Comparison of ENCODE assay signal across 7 cellular contexts in genomic region chr15:90657520-90658172, GRCh38. TPM values are rescaled to one million over a fixed set of nuclear protein-coding genes. Genes with fewer than 3 reads are reported as not detected.
DNase-seq lines count a peak whose midpoint lies in the region; ATAC-seq and TF ChIP-seq lines count a peak whose summit lies in the region.
"Not testable (repeated sequence)": the region's sequence is repeated elsewhere in the genome, so short reads cannot be mapped to it uniquely, and the experiment has no call there.

No MANE protein-coding gene starts in this region.

- intact Hi-C loops in mammary epithelial cell (cut with micrococcal nuclease) = not testable (repeated sequence)

- peaks cover 20% of the 10 kb centered on the region for H3K79me2 ChIP-seq in Loucy (ENCODE audit: insufficient read depth, low read length)
- H3K79me2 ChIP-seq in mammary epithelial cell (ENCODE audit: insufficient read depth, low read length) = not testable (repeated sequence)

- not testable (repeated sequence) for H3K9me3 Mint-ChIP-seq in T-cell

- H3K9ac ChIP-seq in Loucy (ENCODE audit: low read depth, low read length, poor library complexity, severe bottlenecking) = peak overlapping the region; percentile 98
- not testable (repeated sequence) for H3K9ac ChIP-seq in mammary epithelial cell (ENCODE audit: insufficient read depth, low read length)

- CTCF ChIA-PET in T-cell (lab: Charles Lee) = interaction anchor here (0.6 to 2.0 kb wide), 2 partner anchors 10 to 228 kb away, joined by 3 to 6 read pairs; no protein-coding TSS in a partner anchor
- CTCF ChIA-PET in mammary epithelial cell (lab: Charles Lee; ENCODE audit: low non-redundant PET) = not testable (repeated sequence)

- dilution Hi-C loops in mammary epithelial cell (cut with HindIII; ENCODE audit: low sequenced_read_pairs) = not testable (repeated sequence)

- ATAC-seq in GM18868 (IDR thresholded peaks at IDR 0.05; ENCODE audit: unreplicated experiment) (peak; percentile 29), HG02870 (IDR thresholded peaks at IDR 0.05; ENCODE audit: unreplicated experiment) (peak; percentile 30), T-cell (replicated peaks in 1 of 4) (peak; percentile 35 to 72 (median 54))

- in situ Hi-C loops in mammary epithelial cell (cut with MboI; ENCODE audit: low sequenced_read_pairs in 2 of 2) = not testable (repeated sequence)

- not testable (repeated sequence) for TF ChIP-seq CTCF in Loucy (conservative IDR thresholded peaks at IDR 0.05; ENCODE audit: low read length); mammary epithelial cell (conservative IDR thresholded peaks at IDR 0.05 in 1 of 2, IDR thresholded peaks at IDR 0.05 in 1 of 2; ENCODE audit: extremely low read depth in 1 of 2, insufficient read depth in 1 of 2, low read depth in 1 of 2, low read length in 2 of 2)

- peak overlapping the region in 1 of 2 donors; percentile 24 for H3K27ac Mint-ChIP-seq in T-cell

- not testable (repeated sequence) for H2AFZ ChIP-seq in Loucy (ENCODE audit: low read length); mammary epithelial cell (ENCODE audit: low read depth, low read length)

- H3K27me3 Mint-ChIP-seq in T-cell = peaks cover 11 to 35% of the 10 kb centered on the region in 2 donors

- H3F3A ChIP-seq in Loucy (ENCODE audit: low read depth) = peaks cover 10% of the 10 kb centered on the region; the same call in 1 of the 2 replicates

- H3K4me3 Mint-ChIP-seq in T-cell = peak overlapping the region; percentile 18 to 68 (median 26)

- DNase-seq in T-cell = peak in 31 of 34 experiments; percentile 25 to 77 (median 54)
- peak; percentile 66 for DNase-seq in activated CD8-positive, alpha-beta memory T cell treated with anti-CD3 and anti-CD28 coated beads, Interleukin-2, amount 50 U/mL, for 4 hours
- DNase-seq in mammary epithelial cell = peak; percentile 73
- peak; percentile 63 for DNase-seq in stimulated activated CD4-positive, alpha-beta T cell treated with anti-CD3 and anti-CD28 coated beads, Interleukin-2, amount 100 ng/mL, for 4 hours (ENCODE audit: low read depth)

- peak overlapping the region; percentile 88 for H3K4me2 ChIP-seq in Loucy (ENCODE audit: low read depth, low read length, poor library complexity, severe bottlenecking)
- H3K4me2 ChIP-seq in mammary epithelial cell (ENCODE audit: insufficient read depth, low read depth, low read length) = not testable (repeated sequence)

- peak overlapping the region; percentile 76 for H3K4me3 ChIP-seq in Loucy (ENCODE audit: low read length, poor library complexity, severe bottlenecking)
- H3K4me3 ChIP-seq in mammary epithelial cell (replicated peaks in 1 of 3; ENCODE audit: insufficient read depth in 1 of 3, low read depth in 2 of 3, low read length in 3 of 3) = not testable (repeated sequence)

- H3K27ac ChIP-seq in mammary epithelial cell (ENCODE audit: insufficient read depth, low read depth, low read length) = not testable (repeated sequence)

- BruUV-seq in mammary epithelial cell (replicated peaks; lab: Mats Ljungman, UMichigan) = not testable (repeated sequence)

- H3K9me2 ChIP-seq in Loucy (replicated peaks; ENCODE audit: low read depth, low read length) = not testable (repeated sequence)

- peaks cover 66 to 74% (median 69%) of the 10 kb centered on the region in 3 donors for H3K4me1 Mint-ChIP-seq in T-cell

- H3K27me3 ChIP-seq in Loucy (ENCODE audit: insufficient read depth, low read length, poor library complexity, severe bottlenecking); mammary epithelial cell (ENCODE audit: insufficient read depth, low read length): not testable (repeated sequence)

- H3K36me3 ChIP-seq in Loucy (ENCODE audit: insufficient read depth, low read length); mammary epithelial cell (ENCODE audit: insufficient read depth, low read length): not testable (repeated sequence)

- H3K36me3 Mint-ChIP-seq in T-cell = not testable (repeated sequence)

- WGBS in mammary epithelial cell (ENCODE audit: low coverage, missing lambda C conversion rate) = 68% methylated on average over 7 of the region's 7 CpGs

- POLR2A ChIA-PET in T-cell (lab: Charles Lee) = not testable (repeated sequence)

- not testable (repeated sequence) for H3K9me3 ChIP-seq in Loucy (ENCODE audit: insufficient read depth, low read depth, low read length); mammary epithelial cell (replicated peaks; ENCODE audit: insufficient read depth, low read length)

- H4K20me1 ChIP-seq in Loucy (ENCODE audit: insufficient read depth, low read length, poor library complexity, severe bottlenecking); mammary epithelial cell (ENCODE audit: insufficient read depth, low read length): not testable (repeated sequence)

- H3K4me1 ChIP-seq in Loucy (ENCODE audit: insufficient read depth, low read length, poor library complexity, severe bottlenecking) (peaks cover 77% of the 10 kb centered on the region), mammary epithelial cell (ENCODE audit: insufficient read depth, low read length) (peaks cover 24% of the 10 kb centered on the region)

RNA-seq across cellular contexts. Expression of gene BLM, which starts 59.5 kb away (rescaled TPM):
- 1 to 10 TPM; 4.9 to 9.4 (median 6.2) TPM for total RNA-seq in T-cell
- total RNA-seq in mammary epithelial cell = 1 to 10 TPM in 1 of 2 donors, under 1 TPM in 1; 0.83 to 9.2 TPM
- 4.4 TPM for polyA plus RNA-seq in mammary epithelial cell
- 62.5 TPM for polyA minus RNA-seq in mammary epithelial cell
